9 cellular contexts compared by ENCODE assay signal in the genomic region with DNA sequence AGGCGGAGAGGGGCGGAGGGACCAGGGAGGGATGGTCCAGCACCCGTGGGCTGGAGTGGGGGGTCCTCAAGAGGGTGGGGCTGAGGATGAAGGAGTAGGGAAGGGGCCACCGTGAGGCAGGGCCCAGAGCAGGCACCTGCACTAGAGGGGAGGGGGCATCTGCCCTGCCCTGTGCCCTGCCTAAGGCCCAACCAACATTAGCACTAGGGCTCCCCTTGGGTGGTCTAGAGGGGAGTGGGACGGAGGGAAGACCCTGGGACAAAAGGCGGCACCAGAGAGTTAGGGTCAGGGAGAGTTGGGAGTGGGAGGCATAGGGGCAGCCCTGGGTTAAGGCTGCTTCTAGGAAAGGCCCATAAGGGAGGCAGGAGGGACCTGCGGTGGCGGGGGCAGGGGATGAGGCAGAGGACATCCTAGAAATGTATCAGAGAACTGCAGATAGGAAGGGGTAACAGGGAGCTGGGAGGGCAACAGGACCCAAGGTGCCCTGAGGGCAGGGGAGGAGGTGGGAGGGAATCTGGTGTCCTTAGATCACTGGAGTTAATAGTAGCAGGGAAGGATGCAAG. TPM values are rescaled to one million over a fixed set of nuclear protein-coding genes. Genes with fewer than 3 reads are reported as not detected.
A peak's percentile ranks its signal among the peaks of the same experiment; 100 is the strongest.
DNase-seq lines count a peak whose midpoint lies in the region; ATAC-seq, FAIRE-seq and TF ChIP-seq lines count a peak whose summit lies in the region.
"Had no signal": no experiment of that assay in that cellular context is flagged by ENCODE, and none has a peak within 500 bp of the region (broad histone marks: within the 10 kb centered on the region; RNA-seq: fewer than 3 reads in every experiment).

No MANE protein-coding gene starts in this region.

- CTCF ChIA-PET in HEK293T (lab: Yijun Ruan, JAX), result interaction anchor here (3.6 kb wide), 1 partner anchor 10 kb away, joined by 15 read pairs; no protein-coding TSS in a partner anchor

- H3K79me2 ChIP-seq in ACC112 (ENCODE audit: control insufficient read depth, insufficient read depth, low read length, unreplicated experiment), result peaks cover 3% of the 10 kb centered on the region

- TF ChIP-seq CTCF in bronchial epithelial cell (IDR thresholded peaks at IDR 0.05; ENCODE audit: insufficient read depth, low read length, severe bottlenecking), result no peak

- no peak overlapping the region for H3K27ac ChIP-seq in ACC112 (ENCODE audit: low read depth, low read length)
- H3K27ac ChIP-seq in mucosa of rectum (ENCODE audit: low read depth in 2 of 2, low read length in 2 of 2), result no peak overlapping the region

- H3K36me3 ChIP-seq in ACC112 (ENCODE audit: insufficient read depth, low read length), result no peaks in the 10 kb centered on the region
- peaks cover 4% of the 10 kb centered on the region for H3K36me3 ChIP-seq in bronchial epithelial cell (ENCODE audit: control insufficient read depth, insufficient read depth, low read length)
- H3K36me3 ChIP-seq in mucosa of rectum (ENCODE audit: control insufficient read depth in 2 of 2, insufficient read depth in 2 of 2, low read length in 2 of 2), result no peaks in the 10 kb centered on the region

- POLR2A ChIA-PET in HEK293T (lab: Yijun Ruan, JAX), result no interaction called here

- H3K27me3 ChIP-seq in ACC112 (ENCODE audit: insufficient read depth, low read length) (no peaks in the 10 kb centered on the region), bronchial epithelial cell (ENCODE audit: control insufficient read depth, insufficient read depth, low read length) (no peaks in the 10 kb centered on the region), mucosa of rectum (ENCODE audit: control insufficient read depth in 2 of 2, insufficient read depth in 2 of 2, low read length in 2 of 2) (peaks cover 0 to 14% of the 10 kb centered on the region in 2 donors)

- no peak for FAIRE-seq in bronchial epithelial cell (lab: Jason Lieb, UNC)

- no peak for ATAC-seq in HG03565 (IDR thresholded peaks at IDR 0.05; ENCODE audit: unreplicated experiment)

- H3K9me3 ChIP-seq in mucosa of rectum (ENCODE audit: control insufficient read depth in 2 of 2, low read length in 2 of 2), result no peaks in the 10 kb centered on the region

- peak overlapping the region; percentile 81 for H3K4me3 ChIP-seq in ACC112 (ENCODE audit: low read depth, low read length)
- peak overlapping the region; percentile 68 for H3K4me3 ChIP-seq in bronchial epithelial cell (ENCODE audit: low read depth, low read length)
- H3K4me3 ChIP-seq in mucosa of rectum (ENCODE audit: low read length in 2 of 2), result peak overlapping the region; percentile 81 to 84

- peaks cover 2% of the 10 kb centered on the region for H3K4me1 ChIP-seq in ACC112 (ENCODE audit: control insufficient read depth, insufficient read depth, low read length, unreplicated experiment)
- H3K4me1 ChIP-seq in mucosa of rectum (ENCODE audit: control insufficient read depth in 2 of 2, insufficient read depth in 2 of 2, low read length in 2 of 2), result peaks cover 19 to 20% of the 10 kb centered on the region in 2 donors

- DNase-seq in HEK293T (ENCODE audit: extremely low spot score) (peak; percentile 17), bronchial epithelial cell (ENCODE audit: low read depth) (no peak), NCI-H1694 (lab: John Stamatoyannopoulos, UW) (no peak), posterior cingulate gyrus (no peak), KBM-7 (no peak)
- DNase-seq: activated CD4-positive, alpha-beta T cell treated with anti-CD3 and anti-CD28 coated beads for 1 hour had no signal

- intact Hi-C loops in posterior cingulate gyrus (cut with DNase I), result no loop called here

- in situ Hi-C loops in KBM-7 (cut with MboI; ENCODE audit: low pct_unique_long_range_greater_than_20kb, low sequenced_read_pairs), result no loop called here

- H3K9ac ChIP-seq in mucosa of rectum (ENCODE audit: low read depth in 1 of 2, low read length in 2 of 2), result peak overlapping the region in 1 of 2 donors; percentile 67

- H2AFZ ChIP-seq in ACC112 (ENCODE audit: low read length, unreplicated experiment), result no peak overlapping the region

TF ChIP-seq in HEK293T, 16 proteins besides CTCF, POLR2A, EP300 and RAD21:
- TF ChIP-seq CTBP1 (IDR thresholded peaks at IDR 0.05; ENCODE audit: borderline replicate concordance) (no peak), BHLHE40 (IDR thresholded peaks at IDR 0.05; ENCODE audit: borderline replicate concordance) (no peak), LEF1 (IDR thresholded peaks at IDR 0.05; ENCODE audit: borderline replicate concordance) (no peak), HDGF (IDR thresholded peaks at IDR 0.05; ENCODE audit: borderline replicate concordance) (no peak), SUZ12 (IDR thresholded peaks at IDR 0.05) (no peak), FOXK2 (IDR thresholded peaks at IDR 0.05) (no peak), NFRKB (IDR thresholded peaks at IDR 0.05) (no peak), FOXM1 (IDR thresholded peaks at IDR 0.05; ENCODE audit: borderline replicate concordance) (no peak), L3MBTL2 (conservative IDR thresholded peaks at IDR 0.05) (no peak), TARDBP (IDR thresholded peaks at IDR 0.05) (no peak), ZNF384 (IDR thresholded peaks at IDR 0.05) (no peak), ELF4 (IDR thresholded peaks at IDR 0.05) (no peak), FOXA1 (IDR thresholded peaks at IDR 0.05) (no peak), ARNT (IDR thresholded peaks at IDR 0.05) (no peak), SP1 (IDR thresholded peaks at IDR 0.05) (no peak)
- TF ChIP-seq, protein P1, sequence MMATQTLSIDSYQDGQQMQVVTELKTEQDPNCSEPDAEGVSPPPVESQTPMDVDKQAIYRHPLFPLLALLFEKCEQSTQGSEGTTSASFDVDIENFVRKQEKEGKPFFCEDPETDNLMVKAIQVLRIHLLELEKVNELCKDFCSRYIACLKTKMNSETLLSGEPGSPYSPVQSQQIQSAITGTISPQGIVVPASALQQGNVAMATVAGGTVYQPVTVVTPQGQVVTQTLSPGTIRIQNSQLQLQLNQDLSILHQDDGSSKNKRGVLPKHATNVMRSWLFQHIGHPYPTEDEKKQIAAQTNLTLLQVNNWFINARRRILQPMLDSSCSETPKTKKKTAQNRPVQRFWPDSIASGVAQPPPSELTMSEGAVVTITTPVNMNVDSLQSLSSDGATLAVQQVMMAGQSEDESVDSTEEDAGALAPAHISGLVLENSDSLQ (IDR thresholded peaks at IDR 0.05), result no peak
TF ChIP-seq in HEK293T: peak in this region for 0.

RNA-seq across cellular contexts. Expression of gene HLA-F, which starts 24.5 kb away (rescaled TPM):
- 14.2 and 24.2 TPM in 2 replicates for total RNA-seq in bronchial epithelial cell
